ENCODE assay signal across 9 cellular contexts in the genomic region with DNA sequence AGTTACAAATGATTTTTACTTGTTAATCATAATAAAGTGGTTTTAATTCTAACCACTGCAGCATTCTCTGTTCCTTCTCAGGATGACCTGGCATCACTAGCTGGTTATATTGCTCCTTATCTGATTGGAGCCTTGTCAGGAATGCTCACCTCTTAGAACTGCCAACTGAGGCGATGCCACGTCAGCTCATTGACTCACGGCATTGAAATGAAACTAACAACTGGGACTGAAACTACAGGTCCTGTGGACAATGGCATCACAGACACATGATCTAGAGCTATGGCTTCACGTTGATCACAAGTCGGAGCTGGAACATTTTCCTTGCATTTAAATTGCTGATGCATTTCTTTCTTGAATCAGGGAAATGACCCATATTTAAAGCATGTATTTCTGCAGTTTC. TPM values are rescaled to one million over a fixed set of nuclear protein-coding genes. Genes with fewer than 3 reads are reported as not detected.
DNase-seq lines count a peak whose midpoint lies in the region; ATAC-seq and TF ChIP-seq lines count a peak whose summit lies in the region.
"Had no signal": no experiment of that assay in that cellular context is flagged by ENCODE, and none has a peak within 500 bp of the region (broad histone marks: within the 10 kb centered on the region; RNA-seq: fewer than 3 reads in every experiment).

No MANE protein-coding gene starts in this region.

- peak overlapping the region; percentile 0 for H2AFZ ChIP-seq in parathyroid adenoma

- H3K4me1 ChIP-seq in parathyroid adenoma, result peaks cover 5% of the 10 kb centered on the region
- no peaks in the 10 kb centered on the region for H3K4me1 ChIP-seq in CD8-positive, alpha-beta T cell (ENCODE audit: insufficient read depth, low read length)

- peak overlapping the region; percentile 20 for H3K4me3 ChIP-seq in parathyroid adenoma (ENCODE audit: low read depth, low read length)
- H3K4me3 ChIP-seq in CD8-positive, alpha-beta T cell (ENCODE audit: low read depth, low read length), result no peak overlapping the region

- peak overlapping the region; percentile 48 for H3K4me2 ChIP-seq in parathyroid adenoma (ENCODE audit: low read length)

- POLR2A ChIA-PET in CD8-positive, alpha-beta T cell (lab: Charles Lee), result no interaction called here

- DNase-seq in activated naive CD4-positive, alpha-beta T cell treated with anti-CD3 and anti-CD28 coated beads, Interleukin-2, amount 50 U/mL, for 72 hours (ENCODE audit: low spot score in 2 of 2), result no peak
- no peak for DNase-seq in activated naive CD4-positive, alpha-beta T cell treated with Interleukin-2 at 50 U/mL for 16 hours
- DNase-seq in dedifferentiated amniotic fluid mesenchymal stem cell (ENCODE audit: extremely low spot score), result peak; percentile 53
- DNase-seq in CD8-positive, alpha-beta T cell, result no peak
- DNase-seq in COLO668 (lab: John Stamatoyannopoulos, UW; ENCODE audit: unreplicated experiment), result no peak

- ATAC-seq in activated naive CD4-positive, alpha-beta T cell treated with anti-CD3 and anti-CD28 coated beads, Interleukin-2, amount 50 U/mL, for 72 hours, result peak; percentile 47 to 48
- ATAC-seq in CD8-positive, alpha-beta T cell, result no peak
- ATAC-seq in activated CD4-positive, CD25-positive, alpha-beta regulatory T cell treated with anti-CD3 and anti-CD28 coated beads, Interleukin-2, amount 50 U/mL, for 24 hours, result no peak

- no peaks in the 10 kb centered on the region for H3K4me1 Mint-ChIP-seq in CD8-positive, alpha-beta T cell (ENCODE audit: low read depth)

- no peak overlapping the region for H3K9ac ChIP-seq in parathyroid adenoma

- no peak overlapping the region for H3K4me3 Mint-ChIP-seq in CD8-positive, alpha-beta T cell

- no peaks in the 10 kb centered on the region for H3K36me3 ChIP-seq in parathyroid adenoma (ENCODE audit: control insufficient read depth, insufficient read depth, low read length)
- no peaks in the 10 kb centered on the region for H3K36me3 ChIP-seq in CD8-positive, alpha-beta T cell (ENCODE audit: insufficient read depth, low read length)

- peaks cover 10 to 16% of the 10 kb centered on the region in 2 donors for H3K9me3 Mint-ChIP-seq in activated naive CD4-positive, alpha-beta T cell treated with anti-CD3 and anti-CD28 coated beads, Interleukin-2, amount 50 U/mL, for 72 hours
- peaks cover 4% of the 10 kb centered on the region for H3K9me3 Mint-ChIP-seq in CD8-positive, alpha-beta T cell

- intact Hi-C loops in CD8-positive, alpha-beta T cell (cut with DNase I, micrococcal nuclease), result no loop called here

- H3K27ac Mint-ChIP-seq in activated naive CD4-positive, alpha-beta T cell treated with anti-CD3 and anti-CD28 coated beads, Interleukin-2, amount 50 U/mL, for 72 hours, result no peak overlapping the region
- no peak overlapping the region for H3K27ac Mint-ChIP-seq in CD8-positive, alpha-beta T cell

- no peak for TF ChIP-seq CTCF in parathyroid adenoma (IDR thresholded peaks at IDR 0.05)
- TF ChIP-seq CTCF in CD8-positive, alpha-beta T cell (IDR thresholded peaks at IDR 0.05), result no peak

- peaks cover 4 to 11% of the 10 kb centered on the region in 2 donors for H3K36me3 Mint-ChIP-seq in activated naive CD4-positive, alpha-beta T cell treated with anti-CD3 and anti-CD28 coated beads, Interleukin-2, amount 50 U/mL, for 72 hours
- no peaks in the 10 kb centered on the region for H3K36me3 Mint-ChIP-seq in CD8-positive, alpha-beta T cell

- H3K27me3 Mint-ChIP-seq in CD8-positive, alpha-beta T cell (ENCODE audit: low read depth), result no peaks in the 10 kb centered on the region

- no peak; the same call in 1 of the 2 replicates for TF ChIP-seq RAD21 in Ishikawa (IDR thresholded peaks at IDR 0.05; ENCODE audit: low read depth)

- CTCF ChIA-PET in CD8-positive, alpha-beta T cell (lab: Charles Lee), result no interaction called here

- peak overlapping the region; percentile 2 for H3K27ac ChIP-seq in parathyroid adenoma
- no peak overlapping the region for H3K27ac ChIP-seq in CD8-positive, alpha-beta T cell (ENCODE audit: low read depth, low read length)

- no peaks in the 10 kb centered on the region for H3K79me2 ChIP-seq in parathyroid adenoma

- H3K27me3 ChIP-seq in parathyroid adenoma (ENCODE audit: control insufficient read depth, insufficient read depth, low read length), result no peaks in the 10 kb centered on the region
- H3K27me3 ChIP-seq in CD8-positive, alpha-beta T cell (ENCODE audit: insufficient read depth, low read length), result no peaks in the 10 kb centered on the region

- TF ChIP-seq EP300 in Ishikawa (IDR thresholded peaks at IDR 0.05; ENCODE audit: borderline replicate concordance), result peak; percentile 89

- H3K9me3 ChIP-seq in parathyroid adenoma (ENCODE audit: control insufficient read depth, low read length), result no peaks in the 10 kb centered on the region
- no peaks in the 10 kb centered on the region for H3K9me3 ChIP-seq in CD8-positive, alpha-beta T cell (ENCODE audit: low read length)

TF ChIP-seq in Ishikawa, 13 proteins besides CTCF, POLR2A, EP300 and RAD21:
- TF ChIP-seq CEBPB (IDR thresholded peaks at IDR 0.05) (0 out of 2 replicates have a peak, but pooled peaks have one; percentile 20), FOXM1 (IDR thresholded peaks at IDR 0.05; ENCODE audit: borderline replicate concordance, low read depth) (no peak; the same call in 1 of the 2 replicates), CREB1 (IDR thresholded peaks at IDR 0.05; ENCODE audit: low read depth) (peak; percentile 31; the same call in 1 of the 2 replicates), TCF12 (IDR thresholded peaks at IDR 0.05; ENCODE audit: low read depth) (peak; percentile 81), YY1 (IDR thresholded peaks at IDR 0.05; ENCODE audit: low read depth) (0 out of 2 replicates have a peak, but pooled peaks have one; percentile 41), ZBTB7A (IDR thresholded peaks at IDR 0.05; ENCODE audit: low read depth) (no peak), TEAD4 (IDR thresholded peaks at IDR 0.05) (peak; percentile 92), NFIC (IDR thresholded peaks at IDR 0.05) (peak; percentile 89)
- TF ChIP-seq, protein P1, sequence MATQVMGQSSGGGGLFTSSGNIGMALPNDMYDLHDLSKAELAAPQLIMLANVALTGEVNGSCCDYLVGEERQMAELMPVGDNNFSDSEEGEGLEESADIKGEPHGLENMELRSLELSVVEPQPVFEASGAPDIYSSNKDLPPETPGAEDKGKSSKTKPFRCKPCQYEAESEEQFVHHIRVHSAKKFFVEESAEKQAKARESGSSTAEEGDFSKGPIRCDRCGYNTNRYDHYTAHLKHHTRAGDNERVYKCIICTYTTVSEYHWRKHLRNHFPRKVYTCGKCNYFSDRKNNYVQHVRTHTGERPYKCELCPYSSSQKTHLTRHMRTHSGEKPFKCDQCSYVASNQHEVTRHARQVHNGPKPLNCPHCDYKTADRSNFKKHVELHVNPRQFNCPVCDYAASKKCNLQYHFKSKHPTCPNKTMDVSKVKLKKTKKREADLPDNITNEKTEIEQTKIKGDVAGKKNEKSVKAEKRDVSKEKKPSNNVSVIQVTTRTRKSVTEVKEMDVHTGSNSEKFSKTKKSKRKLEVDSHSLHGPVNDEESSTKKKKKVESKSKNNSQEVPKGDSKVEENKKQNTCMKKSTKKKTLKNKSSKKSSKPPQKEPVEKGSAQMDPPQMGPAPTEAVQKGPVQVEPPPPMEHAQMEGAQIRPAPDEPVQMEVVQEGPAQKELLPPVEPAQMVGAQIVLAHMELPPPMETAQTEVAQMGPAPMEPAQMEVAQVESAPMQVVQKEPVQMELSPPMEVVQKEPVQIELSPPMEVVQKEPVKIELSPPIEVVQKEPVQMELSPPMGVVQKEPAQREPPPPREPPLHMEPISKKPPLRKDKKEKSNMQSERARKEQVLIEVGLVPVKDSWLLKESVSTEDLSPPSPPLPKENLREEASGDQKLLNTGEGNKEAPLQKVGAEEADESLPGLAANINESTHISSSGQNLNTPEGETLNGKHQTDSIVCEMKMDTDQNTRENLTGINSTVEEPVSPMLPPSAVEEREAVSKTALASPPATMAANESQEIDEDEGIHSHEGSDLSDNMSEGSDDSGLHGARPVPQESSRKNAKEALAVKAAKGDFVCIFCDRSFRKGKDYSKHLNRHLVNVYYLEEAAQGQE (IDR thresholded peaks at IDR 0.05; ENCODE audit: low read depth), result no peak
- TF ChIP-seq, protein P2, sequence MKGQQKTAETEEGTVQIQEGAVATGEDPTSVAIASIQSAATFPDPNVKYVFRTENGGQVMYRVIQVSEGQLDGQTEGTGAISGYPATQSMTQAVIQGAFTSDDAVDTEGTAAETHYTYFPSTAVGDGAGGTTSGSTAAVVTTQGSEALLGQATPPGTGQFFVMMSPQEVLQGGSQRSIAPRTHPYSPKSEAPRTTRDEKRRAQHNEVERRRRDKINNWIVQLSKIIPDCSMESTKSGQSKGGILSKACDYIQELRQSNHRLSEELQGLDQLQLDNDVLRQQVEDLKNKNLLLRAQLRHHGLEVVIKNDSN (IDR thresholded peaks at IDR 0.05), result peak; percentile 67
- TF ChIP-seq, protein P3, sequence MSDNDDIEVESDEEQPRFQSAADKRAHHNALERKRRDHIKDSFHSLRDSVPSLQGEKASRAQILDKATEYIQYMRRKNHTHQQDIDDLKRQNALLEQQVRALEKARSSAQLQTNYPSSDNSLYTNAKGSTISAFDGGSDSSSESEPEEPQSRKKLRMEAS (IDR thresholded peaks at IDR 0.05), result peak; percentile 60

RNA-seq across cellular contexts. Expression of a gene that starts 54.9 kb away (rescaled TPM):
- under 1 TPM; 0.18 to 0.33 TPM for total RNA-seq in activated naive CD4-positive, alpha-beta T cell treated with anti-CD3 and anti-CD28 coated beads, Interleukin-2, amount 50 U/mL, for 72 hours
- not detected for total RNA-seq in CD8-positive, alpha-beta T cell
- total RNA-seq: activated CD8-positive, alpha-beta memory T cell treated with anti-CD3 and anti-CD28 coated beads for 36 hours had no signal

Comparison
In these comparisons a context has a peak if more than half of its experiments do, and no peak if none do; other contexts are left out.
1. ATAC-seq: peak in activated naive CD4-positive, alpha-beta T cell treated with anti-CD3 and anti-CD28 coated beads, Interleukin-2, amount 50 U/mL, for 72 hours (2 of 2); none in CD8-positive, alpha-beta T cell (single experiment) and activated CD4-positive, CD25-positive, alpha-beta regulatory T cell treated with anti-CD3 and anti-CD28 coated beads, Interleukin-2, amount 50 U/mL, for 24 hours (0 of 2).